ENCODE assay signal across 12 cellular contexts in the genomic region with DNA sequence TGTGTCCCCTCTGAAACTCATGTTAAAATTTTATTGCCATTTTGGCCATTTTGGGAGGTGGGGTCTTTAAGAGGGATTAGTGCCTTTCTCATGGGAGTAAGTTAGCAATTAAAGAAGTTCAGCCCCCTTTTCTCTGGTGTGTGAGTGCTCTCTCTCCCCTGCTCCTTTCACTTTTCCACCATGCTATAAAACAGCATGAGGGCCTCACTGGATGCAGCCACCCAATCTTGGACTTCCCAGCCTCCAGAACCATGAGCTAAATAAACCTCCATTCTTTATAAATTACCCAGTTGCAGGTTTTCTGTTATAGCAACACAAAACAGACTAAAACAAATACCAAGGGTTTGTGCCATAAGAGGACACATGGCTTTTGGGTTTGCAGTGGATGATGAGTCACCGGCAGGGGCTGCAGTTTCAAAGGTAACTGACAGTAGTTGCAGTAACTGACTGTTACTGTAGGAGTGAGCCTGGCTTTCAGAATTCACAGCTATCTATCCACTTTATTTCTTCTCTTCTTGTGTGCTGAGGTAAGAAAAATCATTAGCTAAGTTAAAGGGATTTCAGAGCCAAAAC.
DNase-seq lines count a peak whose midpoint lies in the region; ATAC-seq, FAIRE-seq and TF ChIP-seq lines count a peak whose summit lies in the region.
"Had no signal": no experiment of that assay in that cellular context is flagged by ENCODE, and none has a peak within 500 bp of the region (broad histone marks: within the 10 kb centered on the region; RNA-seq: fewer than 3 reads in every experiment).

No MANE protein-coding gene starts in this region.

- H3K27me3 Mint-ChIP-seq in activated naive CD8-positive, alpha-beta T cell treated with anti-CD3 and anti-CD28 coated beads, Interleukin-2, amount 50 U/mL, for 24 hours: no peaks in the 10 kb centered on the region
- H3K27me3 Mint-ChIP-seq in activated naive CD8-positive, alpha-beta T cell treated with anti-CD3 and anti-CD28 coated beads for 36 hours: no peaks in the 10 kb centered on the region

- H2AFZ ChIP-seq in GM12878 (ENCODE audit: control insufficient read depth, low read depth, low read length): peak overlapping the region; percentile 12; the same call in 1 of the 2 replicates
- H2AFZ ChIP-seq: parathyroid adenoma had no signal

- no peak overlapping the region for H3K27ac Mint-ChIP-seq in activated naive CD8-positive, alpha-beta T cell treated with anti-CD3 and anti-CD28 coated beads, Interleukin-2, amount 50 U/mL, for 24 hours
- H3K27ac Mint-ChIP-seq in activated naive CD8-positive, alpha-beta T cell treated with anti-CD3 and anti-CD28 coated beads for 36 hours: no peak overlapping the region

- peak in 2 of 3 experiments; percentile 1 to 25; a peak in 1 of 6 replicates for TF ChIP-seq CTCF in GM12878 (IDR thresholded peaks at IDR 0.05 in 2 of 3, conservative IDR thresholded peaks at IDR 0.05 in 1 of 3; ENCODE audit: control insufficient read depth in 2 of 3, extremely low read depth in 1 of 3, insufficient read depth in 1 of 3, low read depth in 3 of 3, low read length in 3 of 3)
- no peak for TF ChIP-seq CTCF in lower lobe of right lung (IDR thresholded peaks at IDR 0.05)

- no peak overlapping the region for H3K9ac ChIP-seq in GM12878 (ENCODE audit: control insufficient read depth, insufficient read depth, low read length)
- H3K9ac ChIP-seq: parathyroid adenoma had no signal

- no TSS peak for BruUV-seq in GM12878 (replicated peaks; lab: Mats Ljungman, UMichigan)

- intact Hi-C loops in GM12878 (cut with micrococcal nuclease; ENCODE audit: unreplicated experiment): no loop called here
- intact Hi-C loops in lower lobe of right lung (cut with DNase I): no loop called here

- H3K4me1 ChIP-seq in GM12878 (ENCODE audit: control insufficient read depth, insufficient read depth, low read length) (no peaks in the 10 kb centered on the region), lower lobe of right lung (no peaks in the 10 kb centered on the region)

- no peaks in the 10 kb centered on the region for H3K36me3 ChIP-seq in GM12878 (ENCODE audit: control insufficient read depth in 2 of 2, insufficient read depth in 2 of 2, low read length in 1 of 2)
- no peaks in the 10 kb centered on the region for H3K36me3 ChIP-seq in lower lobe of right lung

- FAIRE-seq in GM12878 (lab: Jason Lieb, UNC): no peak

- TF ChIP-seq RAD21 in GM12878 (IDR thresholded peaks at IDR 0.05; ENCODE audit: insufficient read depth, low read depth, low read length): no peak

- CTCF ChIA-PET in GM12878 (lab: Yijun Ruan, JAX): interaction anchor here (1.0 kb wide), 1 partner anchor 38 kb away, joined by 3 read pairs; no protein-coding TSS in a partner anchor

- DNase-seq in activated naive CD8-positive, alpha-beta T cell treated with anti-CD3 and anti-CD28 coated beads, Interleukin-2, amount 50 U/mL, for 24 hours: peak; percentile 1
- DNase-seq in activated naive CD8-positive, alpha-beta T cell treated with anti-CD3 and anti-CD28 coated beads for 36 hours: no peak
- DNase-seq in M059J (ENCODE audit: low read depth) (peak; percentile 59), GM12878 (ENCODE audit: low read depth, low spot score) (no peak), T1000 (lab: John Stamatoyannopoulos, UW) (no peak), lower lobe of right lung (no peak)
- DNase-seq in stimulated activated naive CD8-positive, alpha-beta T cell treated with anti-CD3 and anti-CD28 coated beads, Interleukin-15, Interleukin-2, amounts not matched to agents 100 U/mL and 50 U/mL, for 24 hours: peak; percentile 4
- no peak for DNase-seq in NK-92 treated with Interleukin-12 subunit alpha and Interleukin-12 subunit beta, amount 100 ng/mL, for 24 hours (lab: John Stamatoyannopoulos, UW)
- DNase-seq: activated T-cell treated with anti-CD3 and anti-CD28 coated beads, Interleukin-2, amount 50 U/mL, for 48 hours; erythroblast had no signal

- no peaks in the 10 kb centered on the region for H4K20me1 ChIP-seq in GM12878 (ENCODE audit: control insufficient read depth, insufficient read depth)

- no peak overlapping the region for H3K4me3 Mint-ChIP-seq in activated naive CD8-positive, alpha-beta T cell treated with anti-CD3 and anti-CD28 coated beads, Interleukin-2, amount 50 U/mL, for 24 hours
- H3K4me3 Mint-ChIP-seq in activated naive CD8-positive, alpha-beta T cell treated with anti-CD3 and anti-CD28 coated beads for 36 hours: no peak overlapping the region

- peaks cover 2% of the 10 kb centered on the region for H3K4me1 Mint-ChIP-seq in activated naive CD8-positive, alpha-beta T cell treated with anti-CD3 and anti-CD28 coated beads, Interleukin-2, amount 50 U/mL, for 24 hours
- H3K4me1 Mint-ChIP-seq in activated naive CD8-positive, alpha-beta T cell treated with anti-CD3 and anti-CD28 coated beads for 36 hours: peaks cover 2% of the 10 kb centered on the region

- SMC1A ChIA-PET in GM12878 (lab: Charles Lee; ENCODE audit: uncharacterized antibody, unreplicated experiment): interaction anchor here (0.9 kb wide), 1 partner anchor 26 kb away, joined by 4 read pairs; no protein-coding TSS in a partner anchor

- H3K9me3 ChIP-seq in GM12878 (replicated peaks; ENCODE audit: control insufficient read depth, insufficient read depth, low read length) (no peaks in the 10 kb centered on the region; the same call in 2 of the 3 replicates), lower lobe of right lung (no peaks in the 10 kb centered on the region)

- in situ Hi-C loops in GM12878 (cut with MboI): no loop called here

- no peak overlapping the region for H3K4me3 ChIP-seq in GM12878
- no peak overlapping the region for H3K4me3 ChIP-seq in lower lobe of right lung

- no peaks in the 10 kb centered on the region for H3K79me2 ChIP-seq in GM12878 (ENCODE audit: control insufficient read depth, insufficient read depth, low read length)
- H3K79me2 ChIP-seq: parathyroid adenoma had no signal

- no peaks in the 10 kb centered on the region for H3K36me3 Mint-ChIP-seq in activated naive CD8-positive, alpha-beta T cell treated with anti-CD3 and anti-CD28 coated beads, Interleukin-2, amount 50 U/mL, for 24 hours (ENCODE audit: low read depth)
- H3K36me3 Mint-ChIP-seq in activated naive CD8-positive, alpha-beta T cell treated with anti-CD3 and anti-CD28 coated beads for 36 hours: no peaks in the 10 kb centered on the region

- no peak overlapping the region for H3K4me2 ChIP-seq in GM12878 (ENCODE audit: control insufficient read depth, insufficient read depth)

- ATAC-seq in activated naive CD8-positive, alpha-beta T cell treated with anti-CD3 and anti-CD28 coated beads, Interleukin-2, amount 50 U/mL, for 24 hours: no peak
- ATAC-seq in GM12878 (no peak), lower lobe of right lung (no peak)
- ATAC-seq in stimulated activated naive CD8-positive, alpha-beta T cell treated with anti-CD3 and anti-CD28 coated beads, Interleukin-15, Interleukin-2, amounts not matched to agents 100 U/mL and 50 U/mL, for 24 hours: no peak
- ATAC-seq: left lobe of liver had no signal

- H3K9me3 Mint-ChIP-seq in activated naive CD8-positive, alpha-beta T cell treated with anti-CD3 and anti-CD28 coated beads, Interleukin-2, amount 50 U/mL, for 24 hours: no peaks in the 10 kb centered on the region
- no peaks in the 10 kb centered on the region for H3K9me3 Mint-ChIP-seq in activated naive CD8-positive, alpha-beta T cell treated with anti-CD3 and anti-CD28 coated beads for 36 hours

- TF ChIP-seq POLR2A in GM12878 (IDR thresholded peaks at IDR 0.05; ENCODE audit: low read depth, low read length): no peak

- RAD21 ChIA-PET in GM12878 (lab: Charles Lee; ENCODE audit: unreplicated experiment): interaction anchor here (1.2 kb wide), 1 partner anchor 27 kb away, joined by 4 read pairs; no protein-coding TSS in a partner anchor

- H3K27ac ChIP-seq in GM12878 (ENCODE audit: control insufficient read depth, insufficient read depth) (no peak overlapping the region), lower lobe of right lung (no peak overlapping the region)
- H3K27ac ChIP-seq: parathyroid adenoma had no signal

- no peak for TF ChIP-seq EP300 in GM12878 (IDR thresholded peaks at IDR 0.05; ENCODE audit: borderline replicate concordance in 1 of 2, control insufficient read depth in 1 of 2, low read depth in 2 of 2, low read length in 2 of 2)

- H3K27me3 ChIP-seq in GM12878 (replicated peaks in 1 of 2; ENCODE audit: control insufficient read depth in 2 of 2, insufficient read depth in 2 of 2, low read length in 1 of 2): no peaks in the 10 kb centered on the region
- no peaks in the 10 kb centered on the region for H3K27me3 ChIP-seq in lower lobe of right lung (ENCODE audit: low read depth)

- POLR2A ChIA-PET in GM12878 (lab: Charles Lee): no interaction called here

- WGBS in GM12878 (ENCODE audit: insufficient coverage, insufficient replicate concordance, low lambda C conversion rate, missing lambda C conversion rate): 0% methylated on average over 1 of the region's 1 CpG

TF ChIP-seq in GM12878, 131 proteins besides CTCF, POLR2A, EP300 and RAD21:
- no peak for TF ChIP-seq POU2F2 (IDR thresholded peaks at IDR 0.05; ENCODE audit: borderline replicate concordance, low read depth, low read length)
- TF ChIP-seq, protein P1, sequence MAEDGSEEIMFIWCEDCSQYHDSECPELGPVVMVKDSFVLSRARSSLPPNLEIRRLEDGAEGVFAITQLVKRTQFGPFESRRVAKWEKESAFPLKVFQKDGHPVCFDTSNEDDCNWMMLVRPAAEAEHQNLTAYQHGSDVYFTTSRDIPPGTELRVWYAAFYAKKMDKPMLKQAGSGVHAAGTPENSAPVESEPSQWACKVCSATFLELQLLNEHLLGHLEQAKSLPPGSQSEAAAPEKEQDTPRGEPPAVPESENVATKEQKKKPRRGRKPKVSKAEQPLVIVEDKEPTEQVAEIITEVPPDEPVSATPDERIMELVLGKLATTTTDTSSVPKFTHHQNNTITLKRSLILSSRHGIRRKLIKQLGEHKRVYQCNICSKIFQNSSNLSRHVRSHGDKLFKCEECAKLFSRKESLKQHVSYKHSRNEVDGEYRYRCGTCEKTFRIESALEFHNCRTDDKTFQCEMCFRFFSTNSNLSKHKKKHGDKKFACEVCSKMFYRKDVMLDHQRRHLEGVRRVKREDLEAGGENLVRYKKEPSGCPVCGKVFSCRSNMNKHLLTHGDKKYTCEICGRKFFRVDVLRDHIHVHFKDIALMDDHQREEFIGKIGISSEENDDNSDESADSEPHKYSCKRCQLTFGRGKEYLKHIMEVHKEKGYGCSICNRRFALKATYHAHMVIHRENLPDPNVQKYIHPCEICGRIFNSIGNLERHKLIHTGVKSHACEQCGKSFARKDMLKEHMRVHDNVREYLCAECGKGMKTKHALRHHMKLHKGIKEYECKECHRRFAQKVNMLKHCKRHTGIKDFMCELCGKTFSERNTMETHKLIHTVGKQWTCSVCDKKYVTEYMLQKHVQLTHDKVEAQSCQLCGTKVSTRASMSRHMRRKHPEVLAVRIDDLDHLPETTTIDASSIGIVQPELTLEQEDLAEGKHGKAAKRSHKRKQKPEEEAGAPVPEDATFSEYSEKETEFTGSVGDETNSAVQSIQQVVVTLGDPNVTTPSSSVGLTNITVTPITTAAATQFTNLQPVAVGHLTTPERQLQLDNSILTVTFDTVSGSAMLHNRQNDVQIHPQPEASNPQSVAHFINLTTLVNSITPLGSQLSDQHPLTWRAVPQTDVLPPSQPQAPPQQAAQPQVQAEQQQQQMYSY (CRISPR knock-in tag; IDR thresholded peaks at IDR 0.05): no peak

Comparison
In these comparisons a context has a peak if more than half of its experiments do, and no peak if none do; other contexts are left out.
1. DNase-seq: peak in activated naive CD8-positive, alpha-beta T cell treated with anti-CD3 and anti-CD28 coated beads, Interleukin-2, amount 50 U/mL, for 24 hours (single experiment), M059J (single experiment) and stimulated activated naive CD8-positive, alpha-beta T cell treated with anti-CD3 and anti-CD28 coated beads, Interleukin-15, Interleukin-2, amounts not matched to agents 100 U/mL and 50 U/mL, for 24 hours (single experiment); none in activated naive CD8-positive, alpha-beta T cell treated with anti-CD3 and anti-CD28 coated beads for 36 hours (single experiment), GM12878 (single experiment), NK-92 treated with Interleukin-12 subunit alpha and Interleukin-12 subunit beta, amount 100 ng/mL, for 24 hours (single experiment), T1000 (single experiment) and lower lobe of right lung (single experiment).